ENCODE assay signal across 20 cellular contexts in the genomic region with DNA sequence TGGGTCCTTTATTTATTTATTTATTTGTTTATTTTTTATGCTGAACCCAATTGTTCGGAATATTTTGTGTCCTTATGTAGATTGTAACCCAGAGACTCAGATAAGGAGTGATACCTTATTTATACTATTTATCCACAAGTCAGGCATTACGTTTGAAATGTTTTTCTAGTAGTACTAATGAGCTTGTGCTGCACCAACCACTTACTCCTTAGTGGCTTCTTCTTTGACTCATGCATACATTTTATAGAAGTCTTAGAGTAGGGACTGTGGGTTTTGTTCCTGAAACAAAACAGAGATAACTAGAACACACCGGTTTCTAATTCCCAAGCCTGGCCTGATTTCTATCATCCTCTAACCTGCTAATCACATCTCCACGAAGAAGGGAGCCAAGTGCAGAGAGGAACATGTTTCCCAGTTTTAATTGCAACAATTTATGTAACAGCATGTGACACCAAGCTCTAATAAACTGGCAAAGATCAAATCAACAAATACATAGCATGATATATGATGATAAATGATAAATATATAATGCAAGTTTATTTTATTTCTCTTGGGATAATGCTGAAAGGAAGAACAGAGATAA. TPM values are rescaled to one million over a fixed set of nuclear protein-coding genes. Genes with fewer than 3 reads are reported as not detected.
DNase-seq lines count a peak whose midpoint lies in the region; ATAC-seq and TF ChIP-seq lines count a peak whose summit lies in the region.
"Had no signal": no experiment of that assay in that cellular context is flagged by ENCODE, and none has a peak within 500 bp of the region (broad histone marks: within the 10 kb centered on the region; RNA-seq: fewer than 3 reads in every experiment).

No MANE protein-coding gene starts in this region.

- intact Hi-C loops in heart right ventricle (cut with DNase I): no loop called here

- H3K79me2 ChIP-seq in ACC112 (ENCODE audit: control insufficient read depth, insufficient read depth, low read length, unreplicated experiment): no peaks in the 10 kb centered on the region

- H3K9me3 ChIP-seq in HEK293 (ENCODE audit: control insufficient read depth, insufficient read depth, low read depth, low read length) (no peaks in the 10 kb centered on the region), SK-N-MC (ENCODE audit: low read depth, low read length) (no peaks in the 10 kb centered on the region), heart right ventricle (no peaks in the 10 kb centered on the region)
- H3K9me3 ChIP-seq: BLaER1 had no signal

- POLR2A ChIA-PET in HEK293 (lab: Yijun Ruan, JAX): no interaction called here

- peaks cover 39% of the 10 kb centered on the region for H3K4me1 ChIP-seq in ACC112 (ENCODE audit: control insufficient read depth, insufficient read depth, low read length, unreplicated experiment)
- H3K4me1 ChIP-seq in HEK293 (ENCODE audit: control insufficient read depth, insufficient read depth, low read length): no peaks in the 10 kb centered on the region; the same call in 1 of the 2 replicates
- peaks cover 0 to 5% (median 0%) of the 10 kb centered on the region in 9 donors for H3K4me1 ChIP-seq in heart right ventricle
- H3K4me1 ChIP-seq: BLaER1 had no signal

- no peaks in the 10 kb centered on the region for H3K4me1 Mint-ChIP-seq in nephron progenitor cell
- H3K4me1 Mint-ChIP-seq: CD4-positive, alpha-beta memory T cell had no signal

- no peaks in the 10 kb centered on the region for H3K9me3 Mint-ChIP-seq in nephron progenitor cell
- H3K9me3 Mint-ChIP-seq: CD4-positive, alpha-beta memory T cell had no signal

- peak overlapping the region; percentile 4 for H2AFZ ChIP-seq in ACC112 (ENCODE audit: low read length, unreplicated experiment)

- ATAC-seq in heart right ventricle: no peak
- ATAC-seq: HCT116, PC-3 had no signal

- H3K27ac Mint-ChIP-seq in nephron progenitor cell: no peak overlapping the region
- H3K27ac Mint-ChIP-seq: CD4-positive, alpha-beta memory T cell had no signal

- 70 to 76% methylated on average over 4 of the region's 4 CpGs for WGBS in heart right ventricle, 2 donors

- DNase-seq in SK-N-MC (ENCODE audit: low read depth, low spot score): no peak
- DNase-seq in iris pigment epithelial cell (ENCODE audit: low read depth): peak; percentile 28
- no peak for DNase-seq in superior temporal gyrus (ENCODE audit: extremely low spot score)
- DNase-seq in heart right ventricle: no peak
- no peak for DNase-seq in nephron progenitor cell
- DNase-seq in DMS153 (lab: John Stamatoyannopoulos, UW): no peak
- DNase-seq: CD4-positive, alpha-beta memory T cell; GOT3; Karpas-422; NCI-H1105 treated with DMSO at 0.1 percent for 48 hours; NCI-H1694; NCI-H2081 treated with DMSO at 0.1 percent for 48 hours; NCI-H510A; PC-3; RPMI8226; SHP77 treated with DMSO at 0.1 percent for 48 hours had no signal

- no peak overlapping the region for H3K4me3 Mint-ChIP-seq in nephron progenitor cell
- H3K4me3 Mint-ChIP-seq: CD4-positive, alpha-beta memory T cell had no signal

- no peak for TF ChIP-seq CTCF in HEK293 (tag by site-specific recombination; IDR thresholded peaks at IDR 0.05)
- TF ChIP-seq CTCF in heart right ventricle (IDR thresholded peaks at IDR 0.05): no peak
- no peak for TF ChIP-seq CTCF in nephron progenitor cell (IDR thresholded peaks at IDR 0.05)

- H3K9ac ChIP-seq in SK-N-MC (ENCODE audit: insufficient read length): no peak overlapping the region
- H3K9ac ChIP-seq: BLaER1 had no signal

- no peaks in the 10 kb centered on the region for H3K36me3 Mint-ChIP-seq in nephron progenitor cell (ENCODE audit: low read depth)
- H3K36me3 Mint-ChIP-seq: CD4-positive, alpha-beta memory T cell had no signal

- H3K27ac ChIP-seq in ACC112 (ENCODE audit: low read depth, low read length) (no peak overlapping the region), HEK293 (ENCODE audit: extremely low read depth, low read depth, low read length) (no peak overlapping the region), SK-N-MC (peak overlapping the region; percentile 35), heart right ventricle (no peak overlapping the region)
- H3K27ac ChIP-seq: BLaER1 had no signal

- H3K36me3 ChIP-seq in ACC112 (ENCODE audit: insufficient read depth, low read length): no peaks in the 10 kb centered on the region
- no peaks in the 10 kb centered on the region for H3K36me3 ChIP-seq in HEK293 (ENCODE audit: control insufficient read depth in 2 of 2, insufficient read depth in 1 of 2, low read length in 2 of 2)
- no peaks in the 10 kb centered on the region for H3K36me3 ChIP-seq in SK-N-MC (ENCODE audit: insufficient read depth, low read length)
- H3K36me3 ChIP-seq in heart right ventricle: no peaks in the 10 kb centered on the region
- H3K36me3 ChIP-seq: BLaER1 had no signal

- no peak overlapping the region for H3K4me3 ChIP-seq in ACC112 (ENCODE audit: low read depth, low read length)
- H3K4me3 ChIP-seq in HEK293 (ENCODE audit: low read depth, low read length): no peak overlapping the region
- H3K4me3 ChIP-seq in SK-N-MC: no peak overlapping the region
- no peak overlapping the region for H3K4me3 ChIP-seq in heart right ventricle
- H3K4me3 ChIP-seq: BLaER1 had no signal

- CTCF ChIA-PET in HEK293 (lab: Yijun Ruan, JAX): no interaction called here

- H3K27me3 ChIP-seq in ACC112 (ENCODE audit: insufficient read depth, low read length): no peaks in the 10 kb centered on the region
- H3K27me3 ChIP-seq in heart right ventricle: no peaks in the 10 kb centered on the region
- H3K27me3 ChIP-seq: BLaER1 had no signal

- H3K27me3 Mint-ChIP-seq in nephron progenitor cell (ENCODE audit: low read depth, poor library complexity): peaks cover 3% of the 10 kb centered on the region
- H3K27me3 Mint-ChIP-seq: CD4-positive, alpha-beta memory T cell had no signal

TF ChIP-seq in HEK293, 187 proteins besides CTCF, POLR2A, EP300 and RAD21 (continues in another document):
- TF ChIP-seq ZNF138 (tag by site-specific recombination; IDR thresholded peaks at IDR 0.05; ENCODE audit: borderline replicate concordance) (no peak), ZSCAN23 (tag by site-specific recombination; IDR thresholded peaks at IDR 0.05) (no peak), ZNF391 (tag by site-specific recombination; IDR thresholded peaks at IDR 0.05; ENCODE audit: borderline replicate concordance, low read depth) (no peak), ZNF747 (tag by site-specific recombination; IDR thresholded peaks at IDR 0.05) (no peak), ZNF776 (tag by site-specific recombination; IDR thresholded peaks at IDR 0.05; ENCODE audit: borderline replicate concordance) (no peak), SETDB1 (IDR thresholded peaks at IDR 0.05; ENCODE audit: insufficient read length, low read length) (no peak)
- TF ChIP-seq, protein P1, sequence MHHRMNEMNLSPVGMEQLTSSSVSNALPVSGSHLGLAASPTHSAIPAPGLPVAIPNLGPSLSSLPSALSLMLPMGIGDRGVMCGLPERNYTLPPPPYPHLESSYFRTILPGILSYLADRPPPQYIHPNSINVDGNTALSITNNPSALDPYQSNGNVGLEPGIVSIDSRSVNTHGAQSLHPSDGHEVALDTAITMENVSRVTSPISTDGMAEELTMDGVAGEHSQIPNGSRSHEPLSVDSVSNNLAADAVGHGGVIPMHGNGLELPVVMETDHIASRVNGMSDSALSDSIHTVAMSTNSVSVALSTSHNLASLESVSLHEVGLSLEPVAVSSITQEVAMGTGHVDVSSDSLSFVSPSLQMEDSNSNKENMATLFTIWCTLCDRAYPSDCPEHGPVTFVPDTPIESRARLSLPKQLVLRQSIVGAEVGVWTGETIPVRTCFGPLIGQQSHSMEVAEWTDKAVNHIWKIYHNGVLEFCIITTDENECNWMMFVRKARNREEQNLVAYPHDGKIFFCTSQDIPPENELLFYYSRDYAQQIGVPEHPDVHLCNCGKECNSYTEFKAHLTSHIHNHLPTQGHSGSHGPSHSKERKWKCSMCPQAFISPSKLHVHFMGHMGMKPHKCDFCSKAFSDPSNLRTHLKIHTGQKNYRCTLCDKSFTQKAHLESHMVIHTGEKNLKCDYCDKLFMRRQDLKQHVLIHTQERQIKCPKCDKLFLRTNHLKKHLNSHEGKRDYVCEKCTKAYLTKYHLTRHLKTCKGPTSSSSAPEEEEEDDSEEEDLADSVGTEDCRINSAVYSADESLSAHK (tag by site-specific recombination; IDR thresholded peaks at IDR 0.05): peak; percentile 63; the same call in 1 of the 2 replicates
- TF ChIP-seq, protein P2, sequence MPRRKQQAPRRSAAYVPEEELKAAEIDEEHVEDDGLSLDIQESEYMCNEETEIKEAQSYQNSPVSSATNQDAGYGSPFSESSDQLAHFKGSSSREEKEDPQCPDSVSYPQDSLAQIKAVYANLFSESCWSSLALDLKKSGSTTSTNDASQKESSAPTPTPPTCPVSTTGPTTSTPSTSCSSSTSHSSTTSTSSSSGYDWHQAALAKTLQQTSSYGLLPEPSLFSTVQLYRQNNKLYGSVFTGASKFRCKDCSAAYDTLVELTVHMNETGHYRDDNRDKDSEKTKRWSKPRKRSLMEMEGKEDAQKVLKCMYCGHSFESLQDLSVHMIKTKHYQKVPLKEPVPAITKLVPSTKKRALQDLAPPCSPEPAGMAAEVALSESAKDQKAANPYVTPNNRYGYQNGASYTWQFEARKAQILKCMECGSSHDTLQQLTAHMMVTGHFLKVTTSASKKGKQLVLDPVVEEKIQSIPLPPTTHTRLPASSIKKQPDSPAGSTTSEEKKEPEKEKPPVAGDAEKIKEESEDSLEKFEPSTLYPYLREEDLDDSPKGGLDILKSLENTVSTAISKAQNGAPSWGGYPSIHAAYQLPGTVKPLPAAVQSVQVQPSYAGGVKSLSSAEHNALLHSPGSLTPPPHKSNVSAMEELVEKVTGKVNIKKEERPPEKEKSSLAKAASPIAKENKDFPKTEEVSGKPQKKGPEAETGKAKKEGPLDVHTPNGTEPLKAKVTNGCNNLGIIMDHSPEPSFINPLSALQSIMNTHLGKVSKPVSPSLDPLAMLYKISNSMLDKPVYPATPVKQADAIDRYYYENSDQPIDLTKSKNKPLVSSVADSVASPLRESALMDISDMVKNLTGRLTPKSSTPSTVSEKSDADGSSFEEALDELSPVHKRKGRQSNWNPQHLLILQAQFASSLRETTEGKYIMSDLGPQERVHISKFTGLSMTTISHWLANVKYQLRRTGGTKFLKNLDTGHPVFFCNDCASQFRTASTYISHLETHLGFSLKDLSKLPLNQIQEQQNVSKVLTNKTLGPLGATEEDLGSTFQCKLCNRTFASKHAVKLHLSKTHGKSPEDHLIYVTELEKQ (tag by site-specific recombination; IDR thresholded peaks at IDR 0.05; ENCODE audit: borderline replicate concordance): no peak

RNA-seq across cellular contexts. Expression of a gene that starts 32.3 kb away (rescaled TPM):
- 1 to 10 TPM in 5 of 10 donors, under 1 TPM in 4, not detected in 1; 0.36 to 2.3 (median 1.1) TPM for total RNA-seq in heart right ventricle
- 1 to 10 TPM; 1.5 to 1.7 TPM for polyA plus RNA-seq in heart right ventricle

RNA-seq across cellular contexts. Expression of a gene that starts 53.6 kb away (rescaled TPM):
- total RNA-seq in heart right ventricle: 10 to 100 TPM; 26.1 to 45.4 (median 33.7) TPM
- polyA plus RNA-seq in heart right ventricle: 10 to 100 TPM in 1 of 2 donors, 1 to 10 TPM in 1; 8.2 to 12.0 TPM

RNA-seq across cellular contexts. Expression of a gene that starts 54.5 kb away (rescaled TPM):
- total RNA-seq in heart right ventricle: 100 to 1,000 TPM; 184 to 248 (median 204) TPM
- 100 to 1,000 TPM; 213 to 266 TPM for polyA plus RNA-seq in heart right ventricle
